8 cellular contexts compared by ENCODE assay signal in the genomic region with DNA sequence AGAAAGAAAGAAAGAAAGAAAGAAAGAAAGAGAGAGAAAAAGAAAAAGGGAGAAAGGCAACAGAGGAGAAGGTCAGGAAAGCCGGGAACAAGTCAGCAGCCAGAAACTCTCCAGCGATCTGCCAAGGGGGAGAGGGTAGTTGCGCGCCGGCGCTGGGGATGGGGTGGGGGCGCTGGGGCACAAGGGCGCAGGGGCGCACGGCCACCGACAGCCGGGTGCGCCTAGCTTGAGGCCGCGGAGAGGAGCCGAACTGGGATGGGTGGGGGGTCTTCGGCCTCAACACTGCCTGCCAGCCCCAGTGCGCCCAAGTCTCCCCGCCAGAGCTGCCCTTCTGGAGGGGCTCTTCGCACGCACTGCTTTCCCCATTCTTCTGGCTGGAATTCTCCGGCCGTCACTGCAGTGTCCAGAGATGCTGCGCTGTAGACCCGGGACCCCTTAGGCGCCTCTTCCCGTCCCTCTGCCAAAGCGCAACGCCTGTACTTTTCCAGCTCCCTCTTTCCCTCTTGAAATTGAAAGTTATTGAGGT. TPM values are rescaled to one million over a fixed set of nuclear protein-coding genes. Genes with fewer than 3 reads are reported as not detected.
DNase-seq lines count a peak whose midpoint lies in the region; ATAC-seq and TF ChIP-seq lines count a peak whose summit lies in the region.

No MANE protein-coding gene starts in this region.

- H3K27ac ChIP-seq in mesodermal cell (ENCODE audit: low read depth, low read length, severe bottlenecking) (no peak overlapping the region), RWPE1 (no peak overlapping the region)

- CTCF ChIA-PET in RWPE1 (lab: Yijun Ruan, JAX), result no interaction called here

- POLR2A ChIA-PET in RWPE1 (lab: Yijun Ruan, JAX; ENCODE audit: low non-redundant PET), result no interaction called here

- no peak for ATAC-seq in GM21619 (IDR thresholded peaks at IDR 0.05; ENCODE audit: unreplicated experiment)
- no peak for ATAC-seq in HG03565 (IDR thresholded peaks at IDR 0.05; ENCODE audit: unreplicated experiment)

- no peaks in the 10 kb centered on the region for H3K9me3 ChIP-seq in mesodermal cell (ENCODE audit: control insufficient read depth, low read length)

- 1 to 3% methylated on average over 16 to 23 of the region's 29 CpGs for WGBS in mesodermal cell (ENCODE audit: insufficient coverage in 2 of 2), 2 experiments

- no peak for TF ChIP-seq CTCF in GM20000 (IDR thresholded peaks at IDR 0.05; ENCODE audit: extremely low read depth, missing control alignments)
- TF ChIP-seq CTCF in RWPE1 (conservative IDR thresholded peaks at IDR 0.05; ENCODE audit: low read depth), result no peak

- peaks cover 8% of the 10 kb centered on the region for H3K4me1 ChIP-seq in mesodermal cell (ENCODE audit: control insufficient read depth, insufficient read depth, low read length, poor library complexity, severe bottlenecking)

- peak overlapping the region; percentile 44 for H3K4me3 ChIP-seq in mesodermal cell (ENCODE audit: extremely low read depth, insufficient read depth, low read length, poor library complexity, severe bottlenecking)

- no peaks in the 10 kb centered on the region for H3K36me3 ChIP-seq in mesodermal cell (ENCODE audit: control insufficient read depth, insufficient read depth, low read length)

- DNase-seq in 8988T, result peak; percentile 14
- DNase-seq in GM20000 (ENCODE audit: low spot score), result peak; percentile 28
- DNase-seq in cerebellar cortex (ENCODE audit: low spot score), result peak; percentile 21
- no peak for DNase-seq in RWPE1 (ENCODE audit: low spot score)
- no peak for DNase-seq in medulla oblongata (ENCODE audit: extremely low spot score)

RNA-seq across cellular contexts. Expression of a gene that starts 0.4 kb away (rescaled TPM):
- 8.4 TPM for polyA plus RNA-seq in mesodermal cell (2013, experiment 1 of 2)
- 13.1 TPM for polyA plus RNA-seq in mesodermal cell (2013, experiment 2 of 2)

Comparison
In these comparisons a context has a peak if more than half of its experiments do, and no peak if none do; other contexts are left out.
1. DNase-seq: peak in 8988T (single experiment), GM20000 (single experiment) and cerebellar cortex (single experiment); none in RWPE1 (single experiment) and medulla oblongata (single experiment).